ENCODE assay signal across 13 cellular contexts in genomic region chr2:1816414-1816911, GRCh38.
DNase-seq lines count a peak whose midpoint lies in the region; ATAC-seq and TF ChIP-seq lines count a peak whose summit lies in the region.
"Had no signal": no experiment of that assay in that cellular context is flagged by ENCODE, and none has a peak within 500 bp of the region (broad histone marks: within the 10 kb centered on the region; RNA-seq: fewer than 3 reads in every experiment).

No MANE protein-coding gene starts in this region.

- peak overlapping the region in 2 of 3 donors; percentile 32 to 73 for H3K9ac ChIP-seq in skeletal muscle tissue (ENCODE audit: low read depth in 1 of 3, low read length in 3 of 3)

- H3K4me3 ChIP-seq in choroid plexus epithelial cell (ENCODE audit: low read depth, low read length) (no peak overlapping the region), left lung (no peak overlapping the region), skeletal muscle tissue (ENCODE audit: low read length in 3 of 3) (peak overlapping the region in 1 of 3 donors; percentile 60)
- H3K4me3 ChIP-seq: right lobe of liver had no signal

- intact Hi-C loops in left lung (cut with DNase I), result no loop called here

- H3K4me1 ChIP-seq in left lung, result peaks cover 0 to 2% of the 10 kb centered on the region in 2 donors
- H3K4me1 ChIP-seq in skeletal muscle tissue (ENCODE audit: control insufficient read depth in 3 of 3, insufficient read depth in 3 of 3, low read length in 3 of 3), result peaks cover 15 to 18% (median 16%) of the 10 kb centered on the region in 3 donors
- H3K4me1 ChIP-seq: right lobe of liver had no signal

- H3K27me3 ChIP-seq in left lung (peaks cover 0 to 19% of the 10 kb centered on the region in 2 donors), skeletal muscle tissue (ENCODE audit: control insufficient read depth in 3 of 3, insufficient read depth in 3 of 3, low read length in 3 of 3) (no peaks in the 10 kb centered on the region)
- H3K27me3 ChIP-seq: right lobe of liver had no signal

- H3K27ac ChIP-seq in left lung (peak overlapping the region in 1 of 2 donors; percentile 60), skeletal muscle tissue (ENCODE audit: low read depth, low read length) (peak overlapping the region; percentile 66)
- H3K27ac ChIP-seq: right lobe of liver had no signal

- no peak for TF ChIP-seq POLR2A in GM18505 (IDR thresholded peaks at IDR 0.05; ENCODE audit: borderline replicate concordance, extremely low read depth, insufficient read depth, insufficient read length)

- ATAC-seq in left lung (peak; percentile 27), esophagus mucosa (no peak), GM18505 (IDR thresholded peaks at IDR 0.05; ENCODE audit: unreplicated experiment) (no peak)

- H3K9me3 ChIP-seq in left lung (no peaks in the 10 kb centered on the region), skeletal muscle tissue (ENCODE audit: control insufficient read depth in 3 of 3, low read length in 3 of 3) (no peaks in the 10 kb centered on the region)
- H3K9me3 ChIP-seq: right lobe of liver had no signal

- TF ChIP-seq CTCF in choroid plexus epithelial cell (conservative IDR thresholded peaks at IDR 0.05; ENCODE audit: low read depth, low read length) (no peak), left lung (IDR thresholded peaks at IDR 0.05) (no peak)

- no peaks in the 10 kb centered on the region for H3K36me3 ChIP-seq in left lung
- no peaks in the 10 kb centered on the region for H3K36me3 ChIP-seq in skeletal muscle tissue (ENCODE audit: control insufficient read depth in 3 of 3, insufficient read depth in 3 of 3, low read length in 3 of 3)
- H3K36me3 ChIP-seq: right lobe of liver had no signal

- DNase-seq in EH (ENCODE audit: low read depth) (peak; percentile 79), choroid plexus epithelial cell (ENCODE audit: low read depth) (peak; percentile 15), left lung (peak in 1 of 2 donors; percentile 76), UCSD-AML1 (lab: John Stamatoyannopoulos, UW; ENCODE audit: unreplicated experiment) (no peak)
- DNase-seq in activated naive CD4-positive, alpha-beta T cell treated with Interleukin-2 at 50 U/mL for 16 hours, result no peak
- DNase-seq: activated CD4-positive, CD25-positive, alpha-beta regulatory T cell treated with anti-CD3 and anti-CD28 coated beads, Interleukin-2, amount 50 U/mL, for 72 hours; activated gamma-delta T cell treated with Interleukin-2 at 50 U/mL for 16 hours; endodermal cell; NCI-H2107; right lobe of liver had no signal

Comparison
In these comparisons a context has a peak if more than half of its experiments do, and no peak if none do; other contexts are left out.
1. DNase-seq: peak in EH (single experiment) and choroid plexus epithelial cell (single experiment); none in UCSD-AML1 (single experiment) and activated naive CD4-positive, alpha-beta T cell treated with Interleukin-2 at 50 U/mL for 16 hours (single experiment).